In the genomic region with DNA sequence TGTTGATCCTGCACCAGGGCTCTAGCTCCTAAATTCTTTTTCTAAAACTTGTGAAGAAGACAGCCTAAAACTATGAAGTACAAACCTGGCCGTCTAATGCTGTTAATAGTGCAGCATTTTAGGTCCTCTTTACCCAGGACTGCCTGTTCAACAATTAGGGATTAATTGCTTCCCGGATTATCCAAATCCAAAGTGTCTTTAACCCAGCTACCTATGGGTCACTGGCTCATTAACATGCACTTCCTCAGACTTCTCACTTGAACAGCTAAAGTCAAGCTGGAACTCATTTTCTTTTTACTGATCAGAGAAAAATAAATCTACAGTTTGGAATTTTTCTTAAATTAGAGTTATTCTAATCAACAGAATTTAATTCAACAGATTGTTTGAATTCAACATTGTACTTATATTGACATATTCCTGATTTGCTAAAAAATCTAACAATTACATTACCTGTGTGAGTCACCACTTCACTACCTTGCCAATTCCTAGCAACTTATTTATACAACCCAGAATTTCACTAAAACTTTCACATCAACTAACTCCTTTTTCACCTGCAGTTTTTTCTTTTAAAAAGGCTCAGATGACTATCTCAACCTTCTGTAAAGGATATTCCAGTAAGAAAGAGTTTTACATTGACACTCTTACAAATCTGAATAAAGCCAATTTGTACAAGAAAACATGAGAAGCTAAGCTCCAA, we compare ENCODE assay signal across 8 cellular contexts. TPM values are rescaled to one million over a fixed set of nuclear protein-coding genes. Genes with fewer than 3 reads are reported as not detected.
A peak's percentile ranks its signal among the peaks of the same experiment; 100 is the strongest.
DNase-seq lines count a peak whose midpoint lies in the region; ATAC-seq and TF ChIP-seq lines count a peak whose summit lies in the region.

No MANE protein-coding gene starts in this region.

- H4K20me1 ChIP-seq in DND-41 (ENCODE audit: insufficient read depth, low read length) (peaks cover 67% of the 10 kb centered on the region), OCI-LY3 (ENCODE audit: insufficient read depth, low read length) (peaks cover 68% of the 10 kb centered on the region)

- peaks cover 24% of the 10 kb centered on the region for H3K27me3 Mint-ChIP-seq in endothelial cell (ENCODE audit: unreplicated experiment)

- no peak overlapping the region for H3K14ac ChIP-seq in trophoblast cell (ENCODE audit: low read length)

- ATAC-seq in DND-41 (ENCODE audit: insufficient read depth, low read depth) (no peak), GM18870 (IDR thresholded peaks at IDR 0.05; ENCODE audit: unreplicated experiment) (no peak), GM18519 (IDR thresholded peaks at IDR 0.05; ENCODE audit: low FRiP score, unreplicated experiment) (no peak)

- H4K91ac ChIP-seq in trophoblast cell (ENCODE audit: low read depth, low read length), result no peak overlapping the region

- H2BK120ac ChIP-seq in trophoblast cell (ENCODE audit: insufficient read depth, low read length, poor library complexity), result no peak overlapping the region

- H3K4me2 ChIP-seq in DND-41 (ENCODE audit: insufficient read depth, low read length), result peak overlapping the region; percentile 75
- peak overlapping the region; percentile 83 for H3K4me2 ChIP-seq in OCI-LY3 (ENCODE audit: low read length)
- H3K4me2 ChIP-seq in trophoblast cell (ENCODE audit: low read length), result peak overlapping the region; percentile 73

- no peaks in the 10 kb centered on the region for H3K9me3 Mint-ChIP-seq in endothelial cell (ENCODE audit: unreplicated experiment)

- no peak overlapping the region for H2BK12ac ChIP-seq in trophoblast cell (ENCODE audit: low read length)

- H3K27ac ChIP-seq in DND-41 (ENCODE audit: low read length) (peak overlapping the region; percentile 31), OCI-LY3 (ENCODE audit: low read length) (no peak overlapping the region), trophoblast cell (ENCODE audit: low read depth, low read length) (no peak overlapping the region)

- no peak overlapping the region for H3K23ac ChIP-seq in trophoblast cell (ENCODE audit: low read length)

- H3K4me1 ChIP-seq in DND-41 (ENCODE audit: insufficient read depth, low read length) (peaks cover 68% of the 10 kb centered on the region), OCI-LY3 (ENCODE audit: low read length) (peaks cover 32% of the 10 kb centered on the region), trophoblast cell (ENCODE audit: control insufficient read depth in 1 of 2, insufficient read depth in 2 of 2, low read length in 2 of 2) (peaks cover 0 to 4% of the 10 kb centered on the region in 2 experiments)

- H3K4me1 Mint-ChIP-seq in endothelial cell (ENCODE audit: unreplicated experiment), result peaks cover 52% of the 10 kb centered on the region

- H3K9me3 ChIP-seq in DND-41 (ENCODE audit: insufficient read depth, low read length, severe bottlenecking) (no peaks in the 10 kb centered on the region), OCI-LY3 (ENCODE audit: insufficient read depth, low read length) (no peaks in the 10 kb centered on the region), trophoblast cell (ENCODE audit: insufficient read depth, low read depth, low read length) (peaks cover 2% of the 10 kb centered on the region)

- no peak overlapping the region for H4K8ac ChIP-seq in trophoblast cell (ENCODE audit: low read depth, low read length)

- H3K4me3 ChIP-seq in DND-41 (ENCODE audit: low read depth in 1 of 2, low read length in 2 of 2) (peak overlapping the region; percentile 64 to 66; a peak in 3 of 4 replicates), OCI-LY3 (ENCODE audit: low read length) (peak overlapping the region; percentile 93), trophoblast cell (ENCODE audit: low read depth, low read length) (no peak overlapping the region)

- peak overlapping the region; percentile 99 for H3K4ac ChIP-seq in trophoblast cell (ENCODE audit: low read depth, low read length)

- H3K36me3 ChIP-seq in DND-41 (ENCODE audit: insufficient read depth, low read length), result peaks cover 76% of the 10 kb centered on the region
- peaks cover 73% of the 10 kb centered on the region for H3K36me3 ChIP-seq in OCI-LY3 (replicated peaks; ENCODE audit: low read depth, low read length)
- peaks cover 11 to 28% of the 10 kb centered on the region in 2 experiments for H3K36me3 ChIP-seq in trophoblast cell (ENCODE audit: control insufficient read depth in 1 of 2, insufficient read depth in 2 of 2, low read length in 2 of 2)

- DNase-seq in DND-41 (no peak), endothelial cell (ENCODE audit: low spot score) (no peak), trophoblast cell (no peak), islet precursor cell (no peak), NCI-H2227 treated with DMSO at 0.1 percent for 48 hours (lab: John Stamatoyannopoulos, UW) (no peak)

- no peak overlapping the region for H3K18ac ChIP-seq in trophoblast cell (ENCODE audit: low read length)

- peak overlapping the region; percentile 36 for H3K27ac Mint-ChIP-seq in endothelial cell (ENCODE audit: unreplicated experiment)

- H3K9ac ChIP-seq in DND-41 (ENCODE audit: low read depth, low read length), result peak overlapping the region; percentile 96
- peak overlapping the region; percentile 88 for H3K9ac ChIP-seq in OCI-LY3 (ENCODE audit: low read length)
- no peak overlapping the region for H3K9ac ChIP-seq in trophoblast cell (ENCODE audit: low read length)

- no peak overlapping the region for H2AK5ac ChIP-seq in trophoblast cell (ENCODE audit: low read length)

- H3K36me3 Mint-ChIP-seq in endothelial cell (ENCODE audit: low read depth, unreplicated experiment), result peaks cover 62% of the 10 kb centered on the region

- H4K12ac ChIP-seq in trophoblast cell (ENCODE audit: low read depth, low read length), result no peak overlapping the region

- H3K4me3 Mint-ChIP-seq in endothelial cell (ENCODE audit: unreplicated experiment), result peak overlapping the region; percentile 93

- WGBS in trophoblast cell (ENCODE audit: extremely low coverage, insufficient coverage, insufficient read length), result no CpG with 5 or more reads among the region's 2 CpGs

- H3K27me3 ChIP-seq in DND-41 (ENCODE audit: insufficient read depth, low read length, poor library complexity) (no peaks in the 10 kb centered on the region), OCI-LY3 (ENCODE audit: low read depth, low read length) (no peaks in the 10 kb centered on the region), trophoblast cell (ENCODE audit: insufficient read depth, low read length) (peaks cover 2% of the 10 kb centered on the region)

- H3K79me2 ChIP-seq in DND-41 (ENCODE audit: insufficient read depth, low read length), result peaks cover 95% of the 10 kb centered on the region
- H3K79me2 ChIP-seq in OCI-LY3 (ENCODE audit: low read length), result peaks cover 94% of the 10 kb centered on the region
- H3K79me2 ChIP-seq in trophoblast cell (ENCODE audit: control insufficient read depth, insufficient read depth, low read length, poor library complexity), result peaks cover 26% of the 10 kb centered on the region

- H2AFZ ChIP-seq in DND-41 (ENCODE audit: low read depth, low read length) (no peak overlapping the region), OCI-LY3 (ENCODE audit: low read depth, low read length) (no peak overlapping the region), trophoblast cell (ENCODE audit: insufficient read depth, low read length, poor library complexity) (no peak overlapping the region)

- H3K79me1 ChIP-seq in trophoblast cell (ENCODE audit: low read length), result peaks cover 18% of the 10 kb centered on the region

- TF ChIP-seq CTCF in DND-41 (IDR thresholded peaks at IDR 0.05; ENCODE audit: borderline replicate concordance, extremely low read depth, low read length, poor library complexity, severe bottlenecking), result no peak
- TF ChIP-seq CTCF in OCI-LY3 (IDR thresholded peaks at IDR 0.05; ENCODE audit: low read depth, low read length), result no peak
- TF ChIP-seq CTCF in endothelial cell (IDR thresholded peaks at IDR 0.05; ENCODE audit: unreplicated experiment), result no peak

- no peak overlapping the region for H2BK5ac ChIP-seq in trophoblast cell (ENCODE audit: low read depth, low read length, poor library complexity)

RNA-seq across cellular contexts. Expression of gene HNRNPU, which starts 3.3 kb away (rescaled TPM):
- 381 TPM for total RNA-seq in endothelial cell (ENCODE audit: unreplicated experiment)
- 342 and 352 TPM in 2 replicates for polyA plus RNA-seq in trophoblast cell (2013)

RNA-seq across cellular contexts. Expression of gene COX20, which starts 25.6 kb away (rescaled TPM):
- total RNA-seq in endothelial cell (ENCODE audit: unreplicated experiment), result 9.6 TPM
- 97.6 and 104 TPM in 2 replicates for polyA plus RNA-seq in trophoblast cell (2013)
